ENCODE assay signal across 2 cellular contexts in genomic region chr15:100940785-100941379, GRCh38.
TF ChIP-seq lines count a peak whose summit lies in the region.

No MANE protein-coding gene starts in this region.

TF ChIP-seq in IMR-90, 13 proteins besides CTCF, POLR2A, EP300 and RAD21:
- TF ChIP-seq FOS (IDR thresholded peaks at IDR 0.05; ENCODE audit: low read depth, low read length) (no peak), CHD1 (IDR thresholded peaks at IDR 0.05; ENCODE audit: low read depth, low read length) (no peak), MAFK (IDR thresholded peaks at IDR 0.05; ENCODE audit: low read depth, low read length) (no peak), SMC3 (IDR thresholded peaks at IDR 0.05; ENCODE audit: low read depth, low read length) (no peak), BHLHE40 (IDR thresholded peaks at IDR 0.05; ENCODE audit: low read depth, low read length) (no peak), RFX5 (IDR thresholded peaks at IDR 0.05; ENCODE audit: low read depth, low read length) (no peak), NFE2L2 (IDR thresholded peaks at IDR 0.05; ENCODE audit: low read depth, low read length) (no peak), MAZ (IDR thresholded peaks at IDR 0.05; ENCODE audit: borderline replicate concordance, low read depth, low read length) (no peak), RCOR1 (IDR thresholded peaks at IDR 0.05; ENCODE audit: insufficient replicate concordance, low read length) (no peak), USF2 (IDR thresholded peaks at IDR 0.05; ENCODE audit: low read depth, low read length) (no peak), MXI1 (IDR thresholded peaks at IDR 0.05; ENCODE audit: borderline replicate concordance, low read depth, low read length) (no peak), CEBPB (IDR thresholded peaks at IDR 0.05; ENCODE audit: low read depth, low read length) (no peak), ELK1 (IDR thresholded peaks at IDR 0.05; ENCODE audit: borderline replicate concordance, low read depth, low read length) (no peak)
TF ChIP-seq in IMR-90: peak in this region for 0.

TF ChIP-seq in HepG2, 621 proteins besides CTCF, POLR2A, EP300 and RAD21:
- TF ChIP-seq MYPOP (CRISPR knock-in tag; IDR thresholded peaks at IDR 0.05) (no peak), ZNF274 (CRISPR knock-in tag; IDR thresholded peaks at IDR 0.05) (no peak), MAFK (conservative IDR thresholded peaks at IDR 0.05 in 1 of 2, IDR thresholded peaks at IDR 0.05 in 1 of 2; ENCODE audit: low read length in 2 of 2) (no peak)
TF ChIP-seq in HepG2: peak in this region for 0.
